ENCODE assay signal across 12 cellular contexts in genomic region chr4:39568805-39569204, GRCh38. TPM values are rescaled to one million over a fixed set of nuclear protein-coding genes. Genes with fewer than 3 reads are reported as not detected.
DNase-seq lines count a peak whose midpoint lies in the region; ATAC-seq, FAIRE-seq and TF ChIP-seq lines count a peak whose summit lies in the region.
"Had no signal": no experiment of that assay in that cellular context is flagged by ENCODE, and none has a peak within 500 bp of the region (broad histone marks: within the 10 kb centered on the region; RNA-seq: fewer than 3 reads in every experiment).

No MANE protein-coding gene starts in this region.

- H3K4me3 Mint-ChIP-seq in neural progenitor cell, result no peak overlapping the region

- FAIRE-seq in bronchial epithelial cell (lab: Jason Lieb, UNC), result no peak
- FAIRE-seq: GM12892 had no signal

- WGBS in prostate gland, result 51% methylated on average over 3 of the region's 3 CpGs
- WGBS in esophagus muscularis mucosa, result 85% methylated on average over 3 of the region's 3 CpGs

- intact Hi-C loops in prostate gland (cut with DNase I), result no loop called here
- intact Hi-C loops in esophagus muscularis mucosa (cut with DNase I), result no loop called here

- H3K27me3 Mint-ChIP-seq in neural progenitor cell (ENCODE audit: insufficient read depth, low read depth), result peaks cover 5% of the 10 kb centered on the region

- H4K20me1 ChIP-seq in Loucy (ENCODE audit: insufficient read depth, low read length, poor library complexity, severe bottlenecking), result no peaks in the 10 kb centered on the region
- H4K20me1 ChIP-seq in neural progenitor cell (ENCODE audit: low read depth), result no peaks in the 10 kb centered on the region

- no peak overlapping the region for H3K27ac Mint-ChIP-seq in neural progenitor cell

- no peak overlapping the region for H3K4me2 ChIP-seq in Loucy (ENCODE audit: low read depth, low read length, poor library complexity, severe bottlenecking)
- no peak overlapping the region for H3K4me2 ChIP-seq in neural progenitor cell

- H3K9me3 ChIP-seq in Loucy (ENCODE audit: insufficient read depth, low read depth, low read length), result no peaks in the 10 kb centered on the region
- H3K9me3 ChIP-seq in prostate gland, result no peaks in the 10 kb centered on the region
- H3K9me3 ChIP-seq in neural progenitor cell (ENCODE audit: low read depth), result no peaks in the 10 kb centered on the region
- no peaks in the 10 kb centered on the region for H3K9me3 ChIP-seq in esophagus muscularis mucosa
- H3K9me3 ChIP-seq: heart left ventricle, upper lobe of right lung had no signal

- TF ChIP-seq CTCF in Loucy (conservative IDR thresholded peaks at IDR 0.05; ENCODE audit: low read length), result no peak
- no peak for TF ChIP-seq CTCF in bronchial epithelial cell (IDR thresholded peaks at IDR 0.05; ENCODE audit: insufficient read depth, low read length, severe bottlenecking)
- no peak for TF ChIP-seq CTCF in prostate gland (IDR thresholded peaks at IDR 0.05)
- no peak for TF ChIP-seq CTCF in neural progenitor cell (IDR thresholded peaks at IDR 0.05)
- TF ChIP-seq CTCF in esophagus muscularis mucosa (IDR thresholded peaks at IDR 0.05), result no peak

- H3K36me3 ChIP-seq in Loucy (ENCODE audit: insufficient read depth, low read length) (no peaks in the 10 kb centered on the region), bronchial epithelial cell (ENCODE audit: control insufficient read depth, insufficient read depth, low read length) (no peaks in the 10 kb centered on the region), prostate gland (no peaks in the 10 kb centered on the region), neural progenitor cell (no peaks in the 10 kb centered on the region), esophagus muscularis mucosa (peaks cover 0 to 51% (median 24%) of the 10 kb centered on the region in 4 donors)

- peak overlapping the region; percentile 43 to 45 for H3K27ac ChIP-seq in prostate gland
- no peak overlapping the region for H3K27ac ChIP-seq in neural progenitor cell
- no peak overlapping the region for H3K27ac ChIP-seq in esophagus muscularis mucosa (replicated peaks in 1 of 4)
- H3K27ac ChIP-seq: heart left ventricle, upper lobe of right lung had no signal

- H2AFZ ChIP-seq in Loucy (ENCODE audit: low read length) (peak overlapping the region; percentile 55; the same call in 1 of the 2 replicates), neural progenitor cell (replicated peaks) (no peak overlapping the region)

- H3K9me2 ChIP-seq in Loucy (replicated peaks; ENCODE audit: low read depth, low read length), result no peaks in the 10 kb centered on the region

- H3K27me3 ChIP-seq in Loucy (ENCODE audit: insufficient read depth, low read length, poor library complexity, severe bottlenecking) (no peaks in the 10 kb centered on the region), bronchial epithelial cell (ENCODE audit: control insufficient read depth, insufficient read depth, low read length) (no peaks in the 10 kb centered on the region), prostate gland (replicated peaks; ENCODE audit: insufficient read depth) (no peaks in the 10 kb centered on the region), neural progenitor cell (no peaks in the 10 kb centered on the region), esophagus muscularis mucosa (no peaks in the 10 kb centered on the region)
- H3K27me3 ChIP-seq: heart left ventricle, upper lobe of right lung had no signal

- peak; percentile 67 for ATAC-seq in GM18907 (IDR thresholded peaks at IDR 0.05; ENCODE audit: unreplicated experiment)
- no peak for ATAC-seq in HG03378 (IDR thresholded peaks at IDR 0.05; ENCODE audit: unreplicated experiment)
- ATAC-seq: heart left ventricle, upper lobe of right lung had no signal

- H3K4me3 ChIP-seq in Loucy (ENCODE audit: low read length, poor library complexity, severe bottlenecking), result no peak overlapping the region
- H3K4me3 ChIP-seq in bronchial epithelial cell (ENCODE audit: low read depth, low read length), result no peak overlapping the region
- no peak overlapping the region for H3K4me3 ChIP-seq in prostate gland
- no peak overlapping the region for H3K4me3 ChIP-seq in neural progenitor cell
- no peak overlapping the region for H3K4me3 ChIP-seq in esophagus muscularis mucosa
- H3K4me3 ChIP-seq: heart left ventricle, upper lobe of right lung had no signal

- H3K79me2 ChIP-seq in Loucy (ENCODE audit: insufficient read depth, low read length) (no peaks in the 10 kb centered on the region), neural progenitor cell (ENCODE audit: low read depth) (no peaks in the 10 kb centered on the region)

- no peaks in the 10 kb centered on the region for H3K4me1 Mint-ChIP-seq in neural progenitor cell

- no peak overlapping the region for H3K9ac ChIP-seq in Loucy (ENCODE audit: low read depth, low read length, poor library complexity, severe bottlenecking)
- H3K9ac ChIP-seq in neural progenitor cell, result no peak overlapping the region

- TF ChIP-seq POLR2A in prostate gland (IDR thresholded peaks at IDR 0.05), result no peak
- no peak for TF ChIP-seq POLR2A in esophagus muscularis mucosa (IDR thresholded peaks at IDR 0.05; ENCODE audit: low read depth)

- H3K4me1 ChIP-seq in Loucy (ENCODE audit: insufficient read depth, low read length, poor library complexity, severe bottlenecking) (no peaks in the 10 kb centered on the region), prostate gland (replicated peaks) (no peaks in the 10 kb centered on the region), neural progenitor cell (no peaks in the 10 kb centered on the region), esophagus muscularis mucosa (peaks cover 0 to 4% (median 0%) of the 10 kb centered on the region in 4 donors)
- H3K4me1 ChIP-seq: heart left ventricle, upper lobe of right lung had no signal

- H3F3A ChIP-seq in Loucy (ENCODE audit: low read depth) (no peaks in the 10 kb centered on the region), neural progenitor cell (ENCODE audit: low read depth) (peaks cover 5% of the 10 kb centered on the region)

- DNase-seq in bronchial epithelial cell (ENCODE audit: low read depth) (peak; percentile 94), prostate gland (ENCODE audit: low spot score) (peak; percentile 24), neural progenitor cell (ENCODE audit: low spot score) (no peak), GOT3 (lab: John Stamatoyannopoulos, UW) (no peak), esophagus muscularis mucosa (ENCODE audit: extremely low spot score) (no peak)
- DNase-seq: heart left ventricle, Kasumi-1, upper lobe of right lung had no signal

- peaks cover 6% of the 10 kb centered on the region for H3K9me3 Mint-ChIP-seq in neural progenitor cell

- TF ChIP-seq EP300 in esophagus muscularis mucosa (IDR thresholded peaks at IDR 0.05), result no peak

- H3K36me3 Mint-ChIP-seq in neural progenitor cell, result peaks cover 14% of the 10 kb centered on the region

RNA-seq across cellular contexts. Expression of gene UGDH, which starts 41.6 kb away (rescaled TPM):
- 43.1 and 65.0 TPM in 2 replicates for total RNA-seq in bronchial epithelial cell
- total RNA-seq in prostate gland, result 100 to 1,000 TPM in 1 of 2 donors, 10 to 100 TPM in 1; 59.0 to 147 TPM
- 128 and 157 TPM in 2 replicates for total RNA-seq in neural progenitor cell (ENCODE audit: low replicate concordance)
- 100 to 1,000 TPM in 1 of 4 donors, 10 to 100 TPM in 3; 36.4 to 180 (median 42.1) TPM for total RNA-seq in esophagus muscularis mucosa

Comparison
In these comparisons a context has a peak if more than half of its experiments do, and no peak if none do; other contexts are left out.
1. DNase-seq: peak in bronchial epithelial cell (single experiment) and prostate gland (single experiment); none in neural progenitor cell (single experiment), GOT3 (single experiment) and esophagus muscularis mucosa (single experiment).
2. H3K27ac ChIP-seq: peak in prostate gland (2 of 2); none in neural progenitor cell (single experiment) and esophagus muscularis mucosa (0 of 4).